Comparison of ENCODE assay signal across 24 cellular contexts in the genomic region with DNA sequence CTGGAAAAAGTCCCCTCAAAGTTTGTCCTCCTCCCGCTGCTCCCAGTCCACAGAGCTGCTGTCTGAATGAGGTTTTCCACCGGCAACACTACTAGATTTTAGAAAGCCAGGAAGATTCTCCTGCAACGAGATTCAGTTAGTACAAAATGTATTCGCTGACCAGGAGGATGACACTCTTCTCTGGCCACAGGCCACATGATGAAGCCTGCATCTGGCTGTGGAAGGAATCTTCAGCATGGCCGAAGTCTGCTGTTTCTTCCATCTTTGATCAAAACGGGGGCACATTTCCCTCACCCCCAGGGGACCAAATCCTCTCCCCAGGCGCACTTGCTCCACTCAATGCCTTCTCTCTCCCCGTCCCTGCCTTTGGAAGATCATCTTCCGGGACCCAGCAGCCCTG.
"Had no signal": no experiment of that assay in that cellular context is flagged by ENCODE, and none has a peak within 500 bp of the region (broad histone marks: within the 10 kb centered on the region; RNA-seq: fewer than 3 reads in every experiment).

No MANE protein-coding gene starts in this region.

- H3K27ac ChIP-seq: KMS-11, SJSA1, SK-N-MC had no signal

- H3K27me3 ChIP-seq: SJSA1 had no signal

- H3K4me3 Mint-ChIP-seq: IgD-negative memory B cell had no signal

- H3K4me3 ChIP-seq: K562, SJSA1, SK-N-MC had no signal

- H3K4me1 Mint-ChIP-seq: IgD-negative memory B cell had no signal

- ATAC-seq: K562 had no signal

- H3K9ac ChIP-seq: KMS-11 had no signal

- FAIRE-seq: HTR-8/SVneo, K562, RCC 7860 had no signal

- H3K27ac Mint-ChIP-seq: IgD-negative memory B cell had no signal

- H3K4me1 ChIP-seq: SJSA1 had no signal

- DNase-seq: Kasumi-1, MM.1S, NCI-H1092 treated with DMSO at 0.1 percent for 48 hours, NCI-H1436, NCI-H187, NCI-H2029, NCI-H2081 treated with DMSO at 0.1 percent for 48 hours, NCI-H2171, NCI-H226, NCI-H446, NCI-H510A, NCI-H524 treated with DMSO at 0.1 percent for 48 hours, NCI-H69, NCI-H774, Right ventricle myocardium superior, RPMI8226, SIG-M5 had no signal

- H3K9me3 ChIP-seq: SJSA1 had no signal

- H3K4me2 ChIP-seq: KMS-11 had no signal
